14 cellular contexts compared by ENCODE assay signal in genomic region chr17:55635253-55635766, GRCh38.
DNase-seq lines count a peak whose midpoint lies in the region; ATAC-seq, FAIRE-seq and TF ChIP-seq lines count a peak whose summit lies in the region.
"Had no signal": no experiment of that assay in that cellular context is flagged by ENCODE, and none has a peak within 500 bp of the region (broad histone marks: within the 10 kb centered on the region; RNA-seq: fewer than 3 reads in every experiment).

No MANE protein-coding gene starts in this region.

- no peak overlapping the region for H3K4me2 ChIP-seq in endothelial cell of umbilical vein (ENCODE audit: insufficient read depth, low read length)

- no peak for TF ChIP-seq CTCF in endothelial cell of umbilical vein (IDR thresholded peaks at IDR 0.05; ENCODE audit: extremely low read depth in 1 of 2, insufficient read depth in 1 of 2, low read depth in 1 of 2, low read length in 2 of 2)
- no peak for TF ChIP-seq CTCF in activated CD8-positive, alpha-beta T cell treated with anti-CD3 and anti-CD28 coated beads for 36 hours (IDR thresholded peaks at IDR 0.05)

- H3K9me3 Mint-ChIP-seq in activated CD8-positive, alpha-beta T cell treated with anti-CD3 and anti-CD28 coated beads for 36 hours: no peaks in the 10 kb centered on the region

- peak; percentile 63 for DNase-seq in OCI-M1 (lab: John Stamatoyannopoulos, UW)
- DNase-seq in endothelial cell of umbilical vein (ENCODE audit: low read depth, low spot score): peak; percentile 42
- DNase-seq in D341Med (ENCODE audit: low spot score): no peak
- no peak for DNase-seq in activated CD8-positive, alpha-beta T cell treated with anti-CD3 and anti-CD28 coated beads for 36 hours
- DNase-seq in NCI-H1694 (lab: John Stamatoyannopoulos, UW): no peak
- no peak for DNase-seq in GDM1 (lab: John Stamatoyannopoulos, UW)
- DNase-seq: activated CD4-positive, alpha-beta T cell treated with anti-CD3 and anti-CD28 coated beads, Interleukin-2, amount 50 U/mL, for 1 hour; activated naive CD4-positive, alpha-beta T cell treated with anti-CD3 and anti-CD28 coated beads, Interleukin-2, amount 50 U/mL, for 16 hours; naive thymus-derived CD4-positive, alpha-beta T cell; stimulated activated CD4-positive, alpha-beta T cell treated with anti-CD3 and anti-CD28 coated beads, Interleukin-1b, Interleukin-23, amount 100 ng/mL, for 48 hours; stimulated activated naive CD4-positive, alpha-beta T cell treated with Interleukin-2 at 50 U/mL for 16 hours had no signal

- POLR2A ChIA-PET in endothelial cell of umbilical vein (lab: Charles Lee): no interaction called here
- POLR2A ChIA-PET in activated CD8-positive, alpha-beta T cell treated with anti-CD3 and anti-CD28 coated beads for 36 hours (lab: Charles Lee): no interaction called here

- H3K4me3 ChIP-seq in ACC112 (ENCODE audit: low read depth, low read length): peak overlapping the region; percentile 66
- H3K4me3 ChIP-seq in endothelial cell of umbilical vein (replicated peaks in 1 of 3; ENCODE audit: insufficient read depth in 1 of 3, low read depth in 1 of 3, low read length in 3 of 3): no peak overlapping the region
- peak overlapping the region; percentile 24 to 46 for H3K4me3 ChIP-seq in muscle layer of duodenum (ENCODE audit: low read depth in 1 of 2, low read length in 2 of 2)

- ATAC-seq in activated CD8-positive, alpha-beta T cell treated with anti-CD3 and anti-CD28 coated beads for 36 hours: no peak
- ATAC-seq: HCT116; naive thymus-derived CD4-positive, alpha-beta T cell had no signal

- FAIRE-seq in endothelial cell of umbilical vein (lab: Jason Lieb, UNC): no peak

- H3K36me3 ChIP-seq in ACC112 (ENCODE audit: insufficient read depth, low read length) (no peaks in the 10 kb centered on the region), endothelial cell of umbilical vein (ENCODE audit: control insufficient read depth in 2 of 2, extremely low read depth in 1 of 2, insufficient read depth in 2 of 2, low read length in 2 of 2) (no peaks in the 10 kb centered on the region), muscle layer of duodenum (ENCODE audit: control insufficient read depth in 1 of 2, insufficient read depth in 2 of 2, low read length in 2 of 2) (no peaks in the 10 kb centered on the region)

- H3K4me1 ChIP-seq in ACC112 (ENCODE audit: control insufficient read depth, insufficient read depth, low read length, unreplicated experiment) (no peaks in the 10 kb centered on the region), endothelial cell of umbilical vein (ENCODE audit: control insufficient read depth, extremely low read depth, insufficient read depth, low read length) (no peaks in the 10 kb centered on the region), muscle layer of duodenum (ENCODE audit: control insufficient read depth in 1 of 2, insufficient read depth in 2 of 2, low read length in 2 of 2) (no peaks in the 10 kb centered on the region)

- no peak overlapping the region for H3K27ac Mint-ChIP-seq in activated CD8-positive, alpha-beta T cell treated with anti-CD3 and anti-CD28 coated beads for 36 hours
- H3K27ac Mint-ChIP-seq: naive thymus-derived CD4-positive, alpha-beta T cell had no signal

- H3K79me2 ChIP-seq in ACC112 (ENCODE audit: control insufficient read depth, insufficient read depth, low read length, unreplicated experiment) (no peaks in the 10 kb centered on the region), endothelial cell of umbilical vein (ENCODE audit: control insufficient read depth, insufficient read depth, low read length) (no peaks in the 10 kb centered on the region)

- H3K9me1 ChIP-seq in endothelial cell of umbilical vein (replicated peaks; ENCODE audit: control insufficient read depth, extremely low read depth, insufficient read depth, low read length): no peaks in the 10 kb centered on the region

- dilution Hi-C loops in endothelial cell of umbilical vein (cut with MboI; ENCODE audit: extremely low pct_ligation_motif_present, low sequenced_read_pairs): no loop called here

- intact Hi-C loops in endothelial cell of umbilical vein (cut with micrococcal nuclease): no loop called here
- intact Hi-C loops in activated CD8-positive, alpha-beta T cell treated with anti-CD3 and anti-CD28 coated beads for 36 hours (cut with micrococcal nuclease): no loop called here

- H3K27me3 Mint-ChIP-seq in activated CD8-positive, alpha-beta T cell treated with anti-CD3 and anti-CD28 coated beads for 36 hours: peaks cover 11% of the 10 kb centered on the region

- H3K27ac ChIP-seq in ACC112 (ENCODE audit: low read depth, low read length) (no peak overlapping the region), endothelial cell of umbilical vein (ENCODE audit: insufficient read depth, low read depth, low read length) (no peak overlapping the region), muscle layer of duodenum (ENCODE audit: low read length) (no peak overlapping the region)

- CTCF ChIA-PET in endothelial cell of umbilical vein (lab: Charles Lee): interaction anchor here (0.7 to 1.5 kb wide), 4 partner anchors 34 to 135 kb away, joined by 3 to 6 read pairs (median 4); no protein-coding TSS in a partner anchor
- CTCF ChIA-PET in activated CD8-positive, alpha-beta T cell treated with anti-CD3 and anti-CD28 coated beads for 36 hours (lab: Charles Lee): interaction anchor here (1.0 to 1.6 kb wide), 2 partner anchors 34 to 109 kb away, joined by 3 to 4 read pairs; no protein-coding TSS in a partner anchor

- H3K36me3 Mint-ChIP-seq in activated CD8-positive, alpha-beta T cell treated with anti-CD3 and anti-CD28 coated beads for 36 hours (ENCODE audit: low read depth): no peaks in the 10 kb centered on the region
- H3K36me3 Mint-ChIP-seq: naive thymus-derived CD4-positive, alpha-beta T cell had no signal

- H3K27me3 ChIP-seq in ACC112 (ENCODE audit: insufficient read depth, low read length): no peaks in the 10 kb centered on the region
- no peaks in the 10 kb centered on the region for H3K27me3 ChIP-seq in endothelial cell of umbilical vein (ENCODE audit: control insufficient read depth in 2 of 2, insufficient read depth in 2 of 2, low read length in 2 of 2)
- H3K27me3 ChIP-seq in muscle layer of duodenum (ENCODE audit: low read depth, low read length): no peaks in the 10 kb centered on the region

- peak overlapping the region; percentile 58 for H2AFZ ChIP-seq in ACC112 (ENCODE audit: low read length, unreplicated experiment)
- H2AFZ ChIP-seq in endothelial cell of umbilical vein (ENCODE audit: low read depth, low read length): no peak overlapping the region

- H4K20me1 ChIP-seq in endothelial cell of umbilical vein (replicated peaks; ENCODE audit: control insufficient read depth, extremely low read depth, insufficient read depth, low read length): no peaks in the 10 kb centered on the region

- no peak for TF ChIP-seq POLR2A in endothelial cell of umbilical vein (IDR thresholded peaks at IDR 0.05; ENCODE audit: low read depth, low read length)

- H3K9me3 ChIP-seq in endothelial cell of umbilical vein (replicated peaks; ENCODE audit: control insufficient read depth, insufficient read depth, low read length) (no peaks in the 10 kb centered on the region), muscle layer of duodenum (ENCODE audit: control insufficient read depth in 1 of 2, low read length in 2 of 2) (no peaks in the 10 kb centered on the region)

- no peak overlapping the region for H3K4me3 Mint-ChIP-seq in activated CD8-positive, alpha-beta T cell treated with anti-CD3 and anti-CD28 coated beads for 36 hours
- H3K4me3 Mint-ChIP-seq: naive thymus-derived CD4-positive, alpha-beta T cell had no signal

- no peak overlapping the region for H3K9ac ChIP-seq in endothelial cell of umbilical vein (replicated peaks; ENCODE audit: extremely low read depth, insufficient read depth, low read length)

- no TSS peak for BruUV-seq in endothelial cell of umbilical vein (replicated peaks; lab: Mats Ljungman, UMichigan)

- no peaks in the 10 kb centered on the region for H3K4me1 Mint-ChIP-seq in activated CD8-positive, alpha-beta T cell treated with anti-CD3 and anti-CD28 coated beads for 36 hours (ENCODE audit: low read depth)
- H3K4me1 Mint-ChIP-seq: naive thymus-derived CD4-positive, alpha-beta T cell had no signal

TF ChIP-seq in endothelial cell of umbilical vein, 7 proteins besides CTCF, POLR2A, EP300 and RAD21:
- TF ChIP-seq EZH2 (IDR thresholded peaks at IDR 0.05; ENCODE audit: borderline replicate concordance, low read depth, low read length, severe bottlenecking) (no peak), FOS (IDR thresholded peaks at IDR 0.05; ENCODE audit: borderline replicate concordance, insufficient read depth, low read length) (no peak), MYC (IDR thresholded peaks at IDR 0.05; ENCODE audit: low read depth, low read length) (no peak), POLR2AphosphoS5 (IDR thresholded peaks at IDR 0.05; ENCODE audit: insufficient read depth, low read depth, low read length) (no peak), GATA2 (IDR thresholded peaks at IDR 0.05; ENCODE audit: insufficient read depth, insufficient read length, low read depth, low read length) (no peak), JUN (IDR thresholded peaks at IDR 0.05; ENCODE audit: borderline replicate concordance, insufficient read depth, insufficient read length, low read depth) (no peak)
- TF ChIP-seq, protein P1, sequence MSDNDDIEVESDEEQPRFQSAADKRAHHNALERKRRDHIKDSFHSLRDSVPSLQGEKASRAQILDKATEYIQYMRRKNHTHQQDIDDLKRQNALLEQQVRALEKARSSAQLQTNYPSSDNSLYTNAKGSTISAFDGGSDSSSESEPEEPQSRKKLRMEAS (IDR thresholded peaks at IDR 0.05; ENCODE audit: insufficient read depth, insufficient read length): no peak

Comparison
In these comparisons a context has a peak if more than half of its experiments do, and no peak if none do; other contexts are left out.
1. H3K4me3 ChIP-seq: peak in ACC112 (single experiment) and muscle layer of duodenum (2 of 2); none in endothelial cell of umbilical vein (0 of 3).
2. DNase-seq: peak in OCI-M1 (single experiment) and endothelial cell of umbilical vein (single experiment); none in D341Med (single experiment), activated CD8-positive, alpha-beta T cell treated with anti-CD3 and anti-CD28 coated beads for 36 hours (single experiment), NCI-H1694 (single experiment) and GDM1 (single experiment).